ENCODE assay signal across 8 cellular contexts in the genomic region with DNA sequence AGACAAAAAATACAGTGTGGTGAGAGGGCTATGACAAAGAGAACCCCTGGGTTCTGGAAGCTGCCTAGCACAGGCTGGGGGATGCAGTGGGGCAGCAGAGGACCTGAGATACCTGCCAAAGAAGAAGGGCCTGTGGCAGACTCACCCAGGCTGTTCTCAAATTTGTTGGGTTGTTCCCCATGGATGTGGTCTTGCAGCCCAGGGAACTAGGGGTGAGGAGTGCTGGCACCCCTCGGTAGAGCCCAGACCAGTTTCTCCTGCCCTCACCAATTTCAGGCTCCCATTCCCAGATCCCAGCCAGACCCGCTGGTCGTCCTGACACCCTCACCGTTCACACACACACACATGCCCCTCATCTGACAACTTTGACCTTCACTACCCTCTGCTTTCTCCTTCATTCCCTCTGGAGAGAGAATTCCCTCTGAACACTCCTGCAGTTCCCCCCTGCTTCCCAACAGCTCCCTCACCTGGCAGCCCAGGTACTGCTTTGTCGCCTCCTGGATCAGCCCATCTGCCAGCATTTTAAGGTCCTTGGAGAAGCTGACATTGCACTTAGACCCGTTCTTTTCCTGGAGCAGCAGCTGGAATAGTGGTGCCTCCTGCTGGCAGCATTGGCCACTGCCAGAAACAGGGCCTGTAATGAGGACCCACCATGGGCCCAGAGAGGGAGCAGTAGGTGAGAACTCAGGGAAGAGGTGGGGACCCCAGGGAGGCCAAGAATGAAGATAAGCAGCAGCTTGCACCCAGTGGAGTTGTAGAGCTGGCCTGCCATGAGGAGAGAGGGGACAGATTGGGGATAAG. TPM values are rescaled to one million over a fixed set of nuclear protein-coding genes. Genes with fewer than 3 reads are reported as not detected.
DNase-seq lines count a peak whose midpoint lies in the region; ATAC-seq and TF ChIP-seq lines count a peak whose summit lies in the region.

No MANE protein-coding gene starts in this region.

- H3K9me3 ChIP-seq in CD4-positive, alpha-beta T cell (ENCODE audit: control insufficient read depth, low read length) = no peaks in the 10 kb centered on the region

- peak overlapping the region; percentile 93 for H3K4me3 Mint-ChIP-seq in CD4-positive, alpha-beta T cell

- DNase-seq in CD4-positive, alpha-beta T cell = peak in 9 of 10 experiments; percentile 32 to 59 (median 50)
- DNase-seq in NCI-H1694 treated with DMSO at 0.1 percent for 48 hours (lab: John Stamatoyannopoulos, UW) (peak; percentile 86), T-helper 2 cell (peak in 3 of 5 experiments; percentile 30 to 69 (median 39)), cardiac fibroblast (ENCODE audit: low read depth in 2 of 2) (peak; percentile 80 to 82), iris pigment epithelial cell (ENCODE audit: low read depth) (peak; percentile 71)
- DNase-seq in stimulated activated CD4-positive, alpha-beta T cell treated with anti-CD3 and anti-CD28 coated beads, Interleukin-1b, Interleukin-23, amount 100 ng/mL, for 48 hours = peak; percentile 65

- peak; percentile 66 for TF ChIP-seq CTCF in CD4-positive, alpha-beta T cell (IDR thresholded peaks at IDR 0.05)
- peak; percentile 97 for TF ChIP-seq CTCF in cardiac fibroblast (IDR thresholded peaks at IDR 0.05; ENCODE audit: low read depth, low read length)

- H3K4me3 ChIP-seq in cardiac fibroblast (replicated peaks in 1 of 2; ENCODE audit: low read depth in 2 of 2, low read length in 2 of 2) = no peak overlapping the region

- POLR2A ChIA-PET in CD4-positive, alpha-beta T cell (lab: Charles Lee) = interaction anchor here (0.8 to 3.1 kb wide), 5 partner anchors 10 to 220 kb away, joined by 3 to 18 read pairs (median 11); no protein-coding TSS in a partner anchor

- H3K9me3 Mint-ChIP-seq in CD4-positive, alpha-beta T cell = no peaks in the 10 kb centered on the region

- H3K36me3 Mint-ChIP-seq in CD4-positive, alpha-beta T cell (ENCODE audit: low read depth) = no peaks in the 10 kb centered on the region

- H3K4me1 Mint-ChIP-seq in CD4-positive, alpha-beta T cell (ENCODE audit: low read depth) = peaks cover 31% of the 10 kb centered on the region

- no peak overlapping the region for H3K27ac ChIP-seq in CD4-positive, alpha-beta T cell (ENCODE audit: low read depth, low read length)

- H3K27me3 Mint-ChIP-seq in CD4-positive, alpha-beta T cell = no peaks in the 10 kb centered on the region

- peak; percentile 36 for ATAC-seq in CD4-positive, alpha-beta T cell (ENCODE audit: poor library complexity)
- ATAC-seq in GM21717 (IDR thresholded peaks at IDR 0.05; ENCODE audit: unreplicated experiment) (peak; percentile 42), GM21529 (IDR thresholded peaks at IDR 0.05; ENCODE audit: unreplicated experiment) (no peak)

- CTCF ChIA-PET in CD4-positive, alpha-beta T cell (lab: Charles Lee) = interaction anchor here (0.7 to 3.8 kb wide), 13 partner anchors 7 to 453 kb away, joined by 3 to 46 read pairs (median 7); partner anchors contain the start of genes BLOC1S1, CD63, ITGA7 and ORMDL2

- intact Hi-C loops in CD4-positive, alpha-beta T cell (cut with DNase I, micrococcal nuclease) = loop anchor here (5.0 to 10.0 kb wide), 3 partner anchors 80 to 368 kb away; partner anchors contain the start of genes ORMDL2 (in 1 of the 2), PA2G4 (in 1 of the 2) and SARNP (in 1 of the 2)

- H3K27me3 ChIP-seq in CD4-positive, alpha-beta T cell (ENCODE audit: control insufficient read depth, insufficient read depth, low read length) = no peaks in the 10 kb centered on the region

- peak overlapping the region; percentile 89 for H3K27ac Mint-ChIP-seq in CD4-positive, alpha-beta T cell

RNA-seq across cellular contexts. Expression of gene GDF11, which starts 5.9 kb away (rescaled TPM):
- 1 to 10 TPM; 4.4 to 6.6 TPM for total RNA-seq in CD4-positive, alpha-beta T cell

RNA-seq across cellular contexts. Expression of gene CD63, which starts 8.2 kb away (rescaled TPM):
- 10 to 100 TPM; 34.0 to 36.4 TPM for total RNA-seq in CD4-positive, alpha-beta T cell

RNA-seq across cellular contexts. Expression of gene RDH5, which starts 16.8 kb away (rescaled TPM):
- total RNA-seq in CD4-positive, alpha-beta T cell = 1 to 10 TPM; 8.8 TPM

RNA-seq across cellular contexts. Expression of gene BLOC1S1, which starts 21.1 kb away (rescaled TPM):
- 10 to 100 TPM; 34.8 to 36.9 TPM for total RNA-seq in CD4-positive, alpha-beta T cell

RNA-seq across cellular contexts. Expression of gene ITGA7, which starts 29.3 kb away (rescaled TPM):
- total RNA-seq in CD4-positive, alpha-beta T cell = 1 to 10 TPM; 1.2 to 1.6 TPM
